21 cellular contexts compared by ENCODE assay signal in genomic region chr1:214380418-214380817, GRCh38.
DNase-seq lines count a peak whose midpoint lies in the region; ATAC-seq and TF ChIP-seq lines count a peak whose summit lies in the region.
"Had no signal": no experiment of that assay in that cellular context is flagged by ENCODE, and none has a peak within 500 bp of the region (broad histone marks: within the 10 kb centered on the region; RNA-seq: fewer than 3 reads in every experiment).

No MANE protein-coding gene starts in this region.

- H3K27ac Mint-ChIP-seq in progenitor cell of endocrine pancreas, result peak overlapping the region; percentile 90
- no peak overlapping the region for H3K27ac Mint-ChIP-seq in CD8-positive, alpha-beta T cell
- H3K27ac Mint-ChIP-seq: activated CD4-positive, alpha-beta T cell treated with anti-CD3 and anti-CD28 coated beads, Interleukin-2, amount 10 ng/mL, durations not matched to agents 7 days and 5 days; activated naive CD8-positive, alpha-beta T cell treated with anti-CD3 and anti-CD28 coated beads, Interleukin-2, amount 50 U/mL, for 24 hours; naive B cell had no signal

- no peaks in the 10 kb centered on the region for H4K20me1 ChIP-seq in hepatocyte (ENCODE audit: insufficient read depth, poor library complexity, severe bottlenecking)

- POLR2A ChIA-PET in CD8-positive, alpha-beta T cell (lab: Charles Lee), result no interaction called here

- CTCF ChIA-PET in CD8-positive, alpha-beta T cell (lab: Charles Lee), result interaction anchor here (1.3 kb wide), 1 partner anchor 119 kb away, joined by 3 read pairs; no protein-coding TSS in a partner anchor

- H3K4me3 ChIP-seq in HAP-1, result no peak overlapping the region
- H3K4me3 ChIP-seq in NT2/D1 (ENCODE audit: insufficient read length, low read depth), result no peak overlapping the region
- no peak overlapping the region for H3K4me3 ChIP-seq in hepatocyte
- H3K4me3 ChIP-seq in CD8-positive, alpha-beta T cell (ENCODE audit: low read depth, low read length), result no peak overlapping the region
- H3K4me3 ChIP-seq: coronary artery, heart right ventricle, tibial artery had no signal

- TF ChIP-seq CTCF in hepatocyte (IDR thresholded peaks at IDR 0.05; ENCODE audit: poor library complexity) (no peak), progenitor cell of endocrine pancreas (IDR thresholded peaks at IDR 0.05; ENCODE audit: unreplicated experiment) (no peak)
- no peak for TF ChIP-seq CTCF in CD8-positive, alpha-beta T cell (IDR thresholded peaks at IDR 0.05)

- no peak overlapping the region for H3K27ac ChIP-seq in hepatocyte
- H3K27ac ChIP-seq in CD8-positive, alpha-beta T cell (ENCODE audit: low read depth, low read length), result no peak overlapping the region
- H3K27ac ChIP-seq: coronary artery, heart right ventricle, tibial artery had no signal

- H3K4me1 ChIP-seq in HAP-1, result peaks cover 14% of the 10 kb centered on the region
- H3K4me1 ChIP-seq in NT2/D1 (ENCODE audit: insufficient read depth, insufficient read length), result peaks cover 7% of the 10 kb centered on the region
- peaks cover 10% of the 10 kb centered on the region for H3K4me1 ChIP-seq in hepatocyte (ENCODE audit: insufficient read depth)
- no peaks in the 10 kb centered on the region for H3K4me1 ChIP-seq in CD8-positive, alpha-beta T cell (ENCODE audit: insufficient read depth, low read length)
- H3K4me1 ChIP-seq: heart right ventricle had no signal

- WGBS in hepatocyte (ENCODE audit: low lambda C conversion rate, missing lambda C conversion rate), result 62% methylated on average over 3 of the region's 3 CpGs

- H2AFZ ChIP-seq in hepatocyte, result no peak overlapping the region

- intact Hi-C loops in CD8-positive, alpha-beta T cell (cut with DNase I, micrococcal nuclease), result no loop called here

- no peak for ATAC-seq in CD8-positive, alpha-beta T cell
- ATAC-seq: activated naive CD8-positive, alpha-beta T cell treated with anti-CD3 and anti-CD28 coated beads, Interleukin-2, amount 50 U/mL, for 24 hours; heart right ventricle had no signal

- DNase-seq in HAP-1 (ENCODE audit: low spot score in 2 of 2) (peak; percentile 29 to 43), NT2/D1 (ENCODE audit: low read depth, low spot score) (peak; percentile 77), hepatocyte (ENCODE audit: low spot score) (peak; percentile 10), progenitor cell of endocrine pancreas (ENCODE audit: low spot score, unreplicated experiment) (no peak), HUDEP-2 (lab: John Stamatoyannopoulos, UW; ENCODE audit: unreplicated experiment in 76 of 76) (no peak), COLO829 (ENCODE audit: low spot score) (no peak), NOMO-1 treated with DMSO at 0.1 percent for 48 hours (lab: John Stamatoyannopoulos, UW; ENCODE audit: unreplicated experiment) (no peak)
- no peak for DNase-seq in CD8-positive, alpha-beta T cell
- DNase-seq: activated CD4-positive, alpha-beta T cell treated with anti-CD3 and anti-CD28 coated beads, Interleukin-2, amount 10 ng/mL, durations not matched to agents 7 days and 5 days; activated effector memory CD4-positive, alpha-beta T cell treated with Interleukin-2 at 50 U/mL for 16 hours; activated naive CD8-positive, alpha-beta T cell treated with anti-CD3 and anti-CD28 coated beads, Interleukin-2, amount 50 U/mL, for 24 hours; DMS53; heart right ventricle; naive B cell; NCI-H1436; NCI-H524 treated with DMSO at 0.1 percent for 48 hours; Right ventricle myocardium superior; stimulated activated naive CD4-positive, alpha-beta T cell; SW 1271; tibial artery had no signal

- H3K9me3 ChIP-seq in HAP-1 (no peaks in the 10 kb centered on the region), NT2/D1 (ENCODE audit: insufficient read depth, low read length) (no peaks in the 10 kb centered on the region), hepatocyte (ENCODE audit: low read depth) (no peaks in the 10 kb centered on the region)
- no peaks in the 10 kb centered on the region for H3K9me3 ChIP-seq in CD8-positive, alpha-beta T cell (ENCODE audit: low read length)
- H3K9me3 ChIP-seq: heart right ventricle, tibial artery had no signal

- peaks cover 51% of the 10 kb centered on the region for H3K4me1 Mint-ChIP-seq in progenitor cell of endocrine pancreas (ENCODE audit: low read depth)
- H3K4me1 Mint-ChIP-seq in CD8-positive, alpha-beta T cell (ENCODE audit: low read depth), result no peaks in the 10 kb centered on the region
- H3K4me1 Mint-ChIP-seq: activated CD4-positive, alpha-beta T cell treated with anti-CD3 and anti-CD28 coated beads, Interleukin-2, amount 10 ng/mL, durations not matched to agents 7 days and 5 days; activated naive CD8-positive, alpha-beta T cell treated with anti-CD3 and anti-CD28 coated beads, Interleukin-2, amount 50 U/mL, for 24 hours; naive B cell had no signal

- H3K4me3 Mint-ChIP-seq in progenitor cell of endocrine pancreas (ENCODE audit: low read depth), result no peak overlapping the region
- H3K4me3 Mint-ChIP-seq in CD8-positive, alpha-beta T cell, result no peak overlapping the region
- H3K4me3 Mint-ChIP-seq: activated CD4-positive, alpha-beta T cell treated with anti-CD3 and anti-CD28 coated beads, Interleukin-2, amount 10 ng/mL, durations not matched to agents 7 days and 5 days; activated naive CD8-positive, alpha-beta T cell treated with anti-CD3 and anti-CD28 coated beads, Interleukin-2, amount 50 U/mL, for 24 hours; naive B cell had no signal

- H3K36me3 Mint-ChIP-seq in progenitor cell of endocrine pancreas (ENCODE audit: insufficient read depth), result peaks cover 46% of the 10 kb centered on the region
- no peaks in the 10 kb centered on the region for H3K36me3 Mint-ChIP-seq in CD8-positive, alpha-beta T cell
- H3K36me3 Mint-ChIP-seq: naive B cell had no signal

- H3K9ac ChIP-seq in NT2/D1 (ENCODE audit: insufficient read length, low read depth), result no peak overlapping the region

- H3K27me3 Mint-ChIP-seq in progenitor cell of endocrine pancreas, result no peaks in the 10 kb centered on the region
- no peaks in the 10 kb centered on the region for H3K27me3 Mint-ChIP-seq in CD8-positive, alpha-beta T cell (ENCODE audit: low read depth)
- H3K27me3 Mint-ChIP-seq: activated CD4-positive, alpha-beta T cell treated with anti-CD3 and anti-CD28 coated beads, Interleukin-2, amount 10 ng/mL, durations not matched to agents 7 days and 5 days; activated naive CD8-positive, alpha-beta T cell treated with anti-CD3 and anti-CD28 coated beads, Interleukin-2, amount 50 U/mL, for 24 hours had no signal

- H3K4me2 ChIP-seq in hepatocyte, result no peak overlapping the region

- H3K9me2 ChIP-seq in hepatocyte (replicated peaks; ENCODE audit: insufficient read depth), result no peaks in the 10 kb centered on the region

- H3K79me2 ChIP-seq in hepatocyte, result no peaks in the 10 kb centered on the region

- H3K36me3 ChIP-seq in HAP-1 (replicated peaks) (peaks cover 4% of the 10 kb centered on the region), NT2/D1 (ENCODE audit: insufficient read depth, insufficient read length, low read length) (peaks cover 83% of the 10 kb centered on the region), hepatocyte (replicated peaks; ENCODE audit: insufficient read depth, low read depth) (peaks cover 5% of the 10 kb centered on the region)
- H3K36me3 ChIP-seq in CD8-positive, alpha-beta T cell (ENCODE audit: insufficient read depth, low read length), result no peaks in the 10 kb centered on the region

- H3K27me3 ChIP-seq in HAP-1 (ENCODE audit: low read depth), result no peaks in the 10 kb centered on the region
- no peaks in the 10 kb centered on the region for H3K27me3 ChIP-seq in NT2/D1 (ENCODE audit: insufficient read depth, insufficient read length)
- H3K27me3 ChIP-seq in hepatocyte, result no peaks in the 10 kb centered on the region
- no peaks in the 10 kb centered on the region for H3K27me3 ChIP-seq in CD8-positive, alpha-beta T cell (ENCODE audit: insufficient read depth, low read length)
- H3K27me3 ChIP-seq: heart right ventricle, tibial artery had no signal

- in situ Hi-C loops in HAP-1 (cut with MboI; ENCODE audit: low sequenced_read_pairs), result no loop called here

- H3K9me3 Mint-ChIP-seq in progenitor cell of endocrine pancreas (ENCODE audit: low read depth), result no peaks in the 10 kb centered on the region
- no peaks in the 10 kb centered on the region for H3K9me3 Mint-ChIP-seq in CD8-positive, alpha-beta T cell
- H3K9me3 Mint-ChIP-seq: activated CD4-positive, alpha-beta T cell treated with anti-CD3 and anti-CD28 coated beads, Interleukin-2, amount 10 ng/mL, durations not matched to agents 7 days and 5 days; activated naive CD8-positive, alpha-beta T cell treated with anti-CD3 and anti-CD28 coated beads, Interleukin-2, amount 50 U/mL, for 24 hours; naive B cell had no signal

Comparison
In these comparisons a context has a peak if more than half of its experiments do, and no peak if none do; other contexts are left out.
1. DNase-seq: peak in HAP-1 (2 of 2), NT2/D1 (single experiment) and hepatocyte (single experiment); none in progenitor cell of endocrine pancreas (single experiment), HUDEP-2 (0 of 76), CD8-positive, alpha-beta T cell (0 of 7), COLO829 (single experiment) and NOMO-1 treated with DMSO at 0.1 percent for 48 hours (single experiment).